Comparison of ENCODE assay signal across 1 cellular context in genomic region chr15:75694241-75695182, GRCh38.
TF ChIP-seq lines count a peak whose summit lies in the region.

No MANE protein-coding gene starts in this region.

TF ChIP-seq in GM12878, 131 proteins besides CTCF, POLR2A, EP300 and RAD21 (continued from another document):
- no peak for TF ChIP-seq CEBPB (IDR thresholded peaks at IDR 0.05; ENCODE audit: borderline replicate concordance in 1 of 2, low read depth in 2 of 2, low read length in 2 of 2)
